In the genomic region with DNA sequence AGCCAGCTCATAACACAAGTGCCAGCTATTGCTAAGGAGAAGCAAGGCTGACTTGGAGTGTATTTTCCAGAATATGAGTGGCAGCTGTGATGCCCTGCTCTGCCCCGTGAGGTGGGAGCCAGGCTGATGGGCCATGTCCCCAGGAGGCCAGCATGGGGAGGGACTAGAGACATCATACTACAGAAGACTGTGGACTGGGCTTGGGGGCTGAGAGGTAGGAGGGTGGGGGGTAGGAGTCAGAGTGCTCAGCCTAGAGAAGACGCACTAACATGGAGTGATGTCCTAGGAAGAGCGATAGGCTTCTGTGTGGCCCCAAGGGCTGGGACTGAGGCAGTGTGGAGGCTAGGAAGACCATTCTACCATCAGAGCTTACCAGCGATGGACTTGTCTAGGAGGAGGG, we compare ENCODE assay signal across 9 cellular contexts.
"Had no signal": no experiment of that assay in that cellular context is flagged by ENCODE, and none has a peak within 500 bp of the region (broad histone marks: within the 10 kb centered on the region; RNA-seq: fewer than 3 reads in every experiment).

No MANE protein-coding gene starts in this region.

- H3K27ac ChIP-seq: HL-60, KMS-11 had no signal

- H3K9ac ChIP-seq: KMS-11 had no signal

- FAIRE-seq: HepG2, HTR-8/SVneo, K562 had no signal

- DNase-seq: IMR-90, KBM-7, KG1 had no signal

- H3K36me3 Mint-ChIP-seq: IgD-negative memory B cell had no signal

- H3K27ac Mint-ChIP-seq: IgD-negative memory B cell had no signal

- H3K4me2 ChIP-seq: KMS-11 had no signal

- H3K4me1 Mint-ChIP-seq: IgD-negative memory B cell had no signal

- H3K4me3 ChIP-seq: K562 had no signal

- H3K4me3 Mint-ChIP-seq: IgD-negative memory B cell had no signal
